ENCODE assay signal across 26 cellular contexts in the genomic region with DNA sequence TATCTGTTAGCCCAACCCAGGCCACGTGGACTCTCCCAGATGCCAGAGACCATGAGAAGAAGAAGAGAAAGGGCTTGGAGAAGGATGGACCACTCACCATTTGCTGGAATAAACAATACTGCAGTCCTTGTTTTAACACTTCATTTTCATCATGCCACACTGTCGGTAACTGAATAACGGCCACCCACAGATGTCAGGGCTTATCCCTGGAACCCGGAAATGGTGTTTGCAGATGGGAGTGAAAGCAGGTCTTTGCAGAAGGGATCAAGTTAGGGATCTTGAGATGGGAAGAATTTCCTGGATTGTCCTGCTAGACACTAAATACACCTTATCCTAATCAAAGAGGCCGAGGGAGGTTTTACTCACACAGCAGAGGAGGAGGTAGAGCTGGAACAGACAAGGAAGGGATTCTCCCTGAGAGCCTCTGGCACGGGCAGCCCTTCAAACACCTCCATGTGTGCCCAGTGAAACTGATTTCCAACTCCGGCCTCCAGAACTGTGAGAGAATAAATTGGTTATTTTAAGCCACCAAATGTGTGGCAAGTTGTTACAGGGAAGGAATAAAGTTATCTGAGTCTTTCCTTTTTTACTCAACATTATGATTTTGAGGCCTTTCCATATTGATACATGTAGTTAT. TPM values are rescaled to one million over a fixed set of nuclear protein-coding genes. Genes with fewer than 3 reads are reported as not detected.
DNase-seq lines count a peak whose midpoint lies in the region; ATAC-seq, FAIRE-seq and TF ChIP-seq lines count a peak whose summit lies in the region.
"Had no signal": no experiment of that assay in that cellular context is flagged by ENCODE, and none has a peak within 500 bp of the region (broad histone marks: within the 10 kb centered on the region; RNA-seq: fewer than 3 reads in every experiment).

No MANE protein-coding gene starts in this region.

- H4K8ac ChIP-seq in mesendoderm (ENCODE audit: low read depth, low read length): no peak overlapping the region

- no peak overlapping the region for H2AK5ac ChIP-seq in mesendoderm (ENCODE audit: low read length)

- no peaks in the 10 kb centered on the region for H3K79me1 ChIP-seq in mesendoderm (ENCODE audit: low read length)

- H2BK15ac ChIP-seq in mesendoderm (replicated peaks; ENCODE audit: low read depth): no peak overlapping the region

- H3K79me2 ChIP-seq in mesendoderm (ENCODE audit: control insufficient read depth, insufficient read depth, low read length): no peaks in the 10 kb centered on the region

- H3K9ac ChIP-seq in endodermal cell (ENCODE audit: extremely low read depth, low read length, poor library complexity, severe bottlenecking) (no peak overlapping the region), mesendoderm (ENCODE audit: low read length) (no peak overlapping the region)
- H3K9ac ChIP-seq: BLaER1 treated with 17β-estradiol and CSF1 and Interleukin-3, amounts not matched to agents 10 nM and 100 nM had no signal

- no peak overlapping the region for H3K18ac ChIP-seq in mesendoderm (ENCODE audit: low read length)

- H3K27ac Mint-ChIP-seq in endodermal cell: no peak overlapping the region
- H3K27ac Mint-ChIP-seq: B cell; CD4-positive, alpha-beta T cell; CD8-positive, alpha-beta memory T cell; HFFc6 had no signal

- 49% methylated on average over 7 of the region's 7 CpGs; no CpG with 5 or more reads in 1 of the 2 experiments for WGBS in endodermal cell (ENCODE audit: insufficient coverage in 1 of 2, insufficient read length in 1 of 2), 2 experiments
- no CpG with 5 or more reads among the region's 7 CpGs for WGBS in mesendoderm (ENCODE audit: extremely low coverage, insufficient coverage, low lambda C conversion rate)
- WGBS in small intestine, 3 donors: 42 to 70% (median 64%) methylated on average over 7 of the region's 7 CpGs

- H3K4me3 ChIP-seq in left ventricle myocardium inferior (no peak overlapping the region), endodermal cell (ENCODE audit: low read length) (peak overlapping the region; percentile 4), mesendoderm (ENCODE audit: low read length) (no peak overlapping the region), small intestine (ENCODE audit: low read depth in 1 of 2, low read length in 2 of 2) (no peak overlapping the region)
- H3K4me3 ChIP-seq: BLaER1 treated with 17β-estradiol and CSF1 and Interleukin-3, amounts not matched to agents 10 nM and 100 nM; HAP-1 had no signal

- H3K56ac ChIP-seq in mesendoderm (ENCODE audit: low read length): no peak overlapping the region

- H3K27me3 ChIP-seq in left ventricle myocardium inferior (ENCODE audit: low read depth) (no peaks in the 10 kb centered on the region), endodermal cell (ENCODE audit: control insufficient read depth, insufficient read depth, low read length, poor library complexity, severe bottlenecking) (peaks cover 34% of the 10 kb centered on the region), mesendoderm (ENCODE audit: insufficient read depth, low read length, poor library complexity) (no peaks in the 10 kb centered on the region), small intestine (ENCODE audit: control insufficient read depth in 2 of 2, insufficient read depth in 2 of 2, low read length in 2 of 2) (no peaks in the 10 kb centered on the region)
- H3K27me3 ChIP-seq: BLaER1 treated with 17β-estradiol and CSF1 and Interleukin-3, amounts not matched to agents 10 nM and 100 nM had no signal

- intact Hi-C loops in Right ventricle myocardium inferior (cut with DNase I) (no loop called here), left ventricle myocardium inferior (cut with micrococcal nuclease) (no loop called here)

- H2BK120ac ChIP-seq in mesendoderm (ENCODE audit: low read depth, low read length): no peak overlapping the region

- peak; percentile 49 for ATAC-seq in Right ventricle myocardium inferior
- ATAC-seq in HG02938 (IDR thresholded peaks at IDR 0.05; ENCODE audit: unreplicated experiment): no peak

- H4K5ac ChIP-seq in mesendoderm (ENCODE audit: low read length): no peak overlapping the region

- H3K36me3 Mint-ChIP-seq in endodermal cell (ENCODE audit: low read depth): no peaks in the 10 kb centered on the region
- H3K36me3 Mint-ChIP-seq: CD14-positive monocyte had no signal

- H3K4me2 ChIP-seq in mesendoderm (ENCODE audit: low read length): no peak overlapping the region
- H3K4me2 ChIP-seq: BLaER1 treated with 17β-estradiol and CSF1 and Interleukin-3, amounts not matched to agents 10 nM and 100 nM had no signal

- H3K4me1 Mint-ChIP-seq in endodermal cell: peaks cover 18% of the 10 kb centered on the region

- H3K9me3 Mint-ChIP-seq in endodermal cell: no peaks in the 10 kb centered on the region
- H3K9me3 Mint-ChIP-seq: CD4-positive, alpha-beta T cell; CD8-positive, alpha-beta memory T cell had no signal

- H3K27ac ChIP-seq in left ventricle myocardium inferior (replicated peaks) (no peak overlapping the region), endodermal cell (ENCODE audit: low read depth, low read length) (no peak overlapping the region), mesendoderm (ENCODE audit: low read depth, low read length) (no peak overlapping the region), small intestine (ENCODE audit: low read depth in 1 of 2, low read length in 1 of 2) (no peak overlapping the region)
- H3K27ac ChIP-seq: 22Rv1; BLaER1 treated with 17β-estradiol and CSF1 and Interleukin-3, amounts not matched to agents 10 nM and 100 nM had no signal

- H3K36me3 ChIP-seq in left ventricle myocardium inferior (no peaks in the 10 kb centered on the region), endodermal cell (ENCODE audit: control insufficient read depth, insufficient read depth, low read length) (no peaks in the 10 kb centered on the region), mesendoderm (ENCODE audit: control insufficient read depth, insufficient read depth, low read length) (no peaks in the 10 kb centered on the region), small intestine (ENCODE audit: control insufficient read depth in 2 of 2, insufficient read depth in 2 of 2, low read length in 2 of 2) (no peaks in the 10 kb centered on the region)
- H3K36me3 ChIP-seq: BLaER1 treated with 17β-estradiol and CSF1 and Interleukin-3, amounts not matched to agents 10 nM and 100 nM; HAP-1 had no signal

- H3K4me3 Mint-ChIP-seq in endodermal cell: no peak overlapping the region
- H3K4me3 Mint-ChIP-seq: B cell; CD14-positive monocyte; CD4-positive, alpha-beta T cell; CD8-positive, alpha-beta memory T cell; HFFc6 had no signal

- no peak for DNase-seq in Right ventricle myocardium inferior (ENCODE audit: missing footprints)
- DNase-seq in left ventricle myocardium inferior: no peak
- no peak for DNase-seq in GM19239 (ENCODE audit: insufficient read length, low spot score)
- DNase-seq in endodermal cell: peak; percentile 71
- DNase-seq in mesendoderm: peak; percentile 75
- no peak for DNase-seq in ecto neural progenitor cell (ENCODE audit: low spot score)
- DNase-seq in small intestine: no peak
- DNase-seq: CD4-positive, alpha-beta T cell; CD8-positive, alpha-beta memory T cell; DMS53; DMS79 treated with DMSO at 0.1 percent for 48 hours; GF-D8; GOT3; HFFc6 had no signal

- peak overlapping the region; percentile 36 for H3K4ac ChIP-seq in mesendoderm (ENCODE audit: low read depth, low read length)

- no peak for TF ChIP-seq CTCF in left ventricle myocardium inferior (IDR thresholded peaks at IDR 0.05; ENCODE audit: borderline replicate concordance)
- TF ChIP-seq CTCF in endodermal cell (conservative IDR thresholded peaks at IDR 0.05): no peak

- no peak overlapping the region for H2BK5ac ChIP-seq in mesendoderm (ENCODE audit: low read length)

- H3K9me3 ChIP-seq in left ventricle myocardium inferior (replicated peaks) (no peaks in the 10 kb centered on the region), endodermal cell (ENCODE audit: control insufficient read depth, low read length) (no peaks in the 10 kb centered on the region), small intestine (ENCODE audit: control insufficient read depth, low read depth) (no peaks in the 10 kb centered on the region)
- H3K9me3 ChIP-seq: HAP-1 had no signal

- no peak overlapping the region for H3K23ac ChIP-seq in mesendoderm (ENCODE audit: low read length)

- peaks cover 55% of the 10 kb centered on the region for H3K27me3 Mint-ChIP-seq in endodermal cell (ENCODE audit: insufficient read depth)
- H3K27me3 Mint-ChIP-seq: B cell; CD4-positive, alpha-beta T cell; CD8-positive, alpha-beta memory T cell had no signal

- H3K4me1 ChIP-seq in left ventricle myocardium inferior (no peaks in the 10 kb centered on the region), endodermal cell (ENCODE audit: control insufficient read depth, insufficient read depth, low read length) (peaks cover 7% of the 10 kb centered on the region), mesendoderm (ENCODE audit: control insufficient read depth, low read depth, low read length) (no peaks in the 10 kb centered on the region), small intestine (ENCODE audit: control insufficient read depth in 2 of 2, insufficient read depth in 1 of 2, low read depth in 1 of 2, low read length in 1 of 2) (no peaks in the 10 kb centered on the region)
- H3K4me1 ChIP-seq: HAP-1 had no signal

- peak; percentile 18 for FAIRE-seq in GM19239 (lab: Jason Lieb, UNC)
- no peak for FAIRE-seq in small intestine (lab: Jason Lieb, UNC)
- FAIRE-seq: A204.1, D721Med, GM12891, GM18507, H54 had no signal

RNA-seq across cellular contexts. Expression of a gene that starts 56.3 kb away (rescaled TPM):
- total RNA-seq in Right ventricle myocardium inferior (9.6 TPM), left ventricle myocardium inferior (11.0 TPM), endodermal cell (1 to 10 TPM; 3.9 to 5.3 TPM)
- 3.0 TPM for polyA plus RNA-seq in endodermal cell (2013, experiment 1 of 2)
- 2.6 TPM for polyA plus RNA-seq in endodermal cell (2013, experiment 2 of 2)
- 1.1 TPM for polyA plus RNA-seq in mesendoderm (2013, experiment 1 of 2)
- 1.0 TPM for polyA plus RNA-seq in mesendoderm (2013, experiment 2 of 2)
- 1 to 10 TPM in 1 of 3 donors, under 1 TPM in 2; 0.45 to 1.6 (median 0.97) TPM for polyA plus RNA-seq in small intestine
- total RNA-seq: G401 had no signal

Comparison
In these comparisons a context has a peak if more than half of its experiments do, and no peak if none do; other contexts are left out.
1. DNase-seq: peak in endodermal cell (single experiment) and mesendoderm (single experiment); none in Right ventricle myocardium inferior (single experiment), left ventricle myocardium inferior (single experiment), GM19239 (single experiment), ecto neural progenitor cell (single experiment) and small intestine (single experiment).